ENCODE assay signal across 8 cellular contexts in the genomic region with DNA sequence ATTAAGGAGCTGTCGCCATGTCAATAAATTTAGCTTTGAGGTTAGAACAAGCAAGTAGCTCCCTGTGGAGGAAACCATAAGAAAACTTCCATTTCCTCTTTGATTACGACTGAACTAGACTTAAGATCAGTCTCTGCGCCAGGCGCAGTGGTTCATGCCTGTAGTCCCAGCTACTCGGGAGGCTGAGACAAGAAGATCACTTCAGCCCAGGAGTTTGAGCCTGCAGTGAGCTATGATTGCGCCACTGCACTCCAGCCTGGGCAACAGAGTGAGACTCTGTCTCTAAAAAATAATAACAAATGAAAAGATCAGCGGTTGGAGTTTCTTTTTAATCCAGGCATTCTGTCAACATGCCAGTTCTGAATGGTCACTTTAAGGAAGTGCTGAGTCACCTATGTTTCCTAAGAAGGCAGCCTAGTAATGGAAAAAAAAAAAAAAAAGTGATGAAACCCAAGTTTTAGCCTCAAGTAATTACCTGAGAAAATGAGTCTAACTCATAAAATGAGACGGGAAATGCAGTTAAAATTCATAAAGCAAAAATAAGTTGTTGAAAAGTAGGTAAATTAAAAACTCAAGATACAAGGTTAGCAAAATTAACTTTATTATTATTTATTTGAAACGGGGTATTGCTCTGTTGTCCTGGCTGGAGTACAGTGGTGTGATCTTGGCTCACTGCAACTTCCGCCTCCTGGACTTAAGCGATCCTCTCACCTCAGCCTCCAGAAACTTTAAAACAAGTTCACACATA. TPM values are rescaled to one million over a fixed set of nuclear protein-coding genes. Genes with fewer than 3 reads are reported as not detected.
DNase-seq lines count a peak whose midpoint lies in the region; ATAC-seq, FAIRE-seq and TF ChIP-seq lines count a peak whose summit lies in the region.

No MANE protein-coding gene starts in this region.

- no peak overlapping the region for H2AFZ ChIP-seq in ACC112 (ENCODE audit: low read length, unreplicated experiment)

- WGBS in sigmoid colon, 2 donors, result 61 to 86% methylated on average over 11 of the region's 11 CpGs

- H3K36me3 Mint-ChIP-seq in activated naive CD8-positive, alpha-beta T cell, result peaks cover 8% of the 10 kb centered on the region

- peak; percentile 56 for FAIRE-seq in islet of Langerhans (lab: Jason Lieb, UNC)

- no peak overlapping the region for H3K4me3 Mint-ChIP-seq in activated naive CD8-positive, alpha-beta T cell

- H3K4me3 ChIP-seq in ACC112 (ENCODE audit: low read depth, low read length) (no peak overlapping the region), sigmoid colon (no peak overlapping the region)

- ATAC-seq in HG02798 (IDR thresholded peaks at IDR 0.05; ENCODE audit: poor library complexity, unreplicated experiment), result peak; percentile 53
- no peak for ATAC-seq in HG03571 (IDR thresholded peaks at IDR 0.05; ENCODE audit: unreplicated experiment)

- peaks cover 11% of the 10 kb centered on the region for H3K4me1 ChIP-seq in ACC112 (ENCODE audit: control insufficient read depth, insufficient read depth, low read length, unreplicated experiment)
- H3K4me1 ChIP-seq in sigmoid colon, result peaks cover 0 to 9% (median 5%) of the 10 kb centered on the region in 4 donors

- intact Hi-C loops in sigmoid colon (cut with DNase I), result no loop called here

- no peaks in the 10 kb centered on the region for H3K9me3 ChIP-seq in sigmoid colon

- H3K27ac ChIP-seq in ACC112 (ENCODE audit: low read depth, low read length) (peak overlapping the region; percentile 78), sigmoid colon (peak overlapping the region in 2 of 4 donors; percentile 19 to 63)

- no peaks in the 10 kb centered on the region for H3K9me3 Mint-ChIP-seq in activated naive CD8-positive, alpha-beta T cell (ENCODE audit: low read depth)

- TF ChIP-seq EP300 in sigmoid colon (IDR thresholded peaks at IDR 0.05), result no peak

- H3K79me2 ChIP-seq in ACC112 (ENCODE audit: control insufficient read depth, insufficient read depth, low read length, unreplicated experiment), result no peaks in the 10 kb centered on the region

- H3K36me3 ChIP-seq in ACC112 (ENCODE audit: insufficient read depth, low read length), result peaks cover 6% of the 10 kb centered on the region; the same call in 1 of the 2 replicates
- H3K36me3 ChIP-seq in sigmoid colon, result peaks cover 0 to 44% (median 2%) of the 10 kb centered on the region in 4 donors

- DNase-seq in NCI-H510A (lab: John Stamatoyannopoulos, UW), result no peak
- DNase-seq in sigmoid colon, result no peak
- DNase-seq in islet precursor cell, result no peak

- H3K27me3 ChIP-seq in ACC112 (ENCODE audit: insufficient read depth, low read length) (no peaks in the 10 kb centered on the region), sigmoid colon (no peaks in the 10 kb centered on the region)

- H3K27ac Mint-ChIP-seq in activated naive CD8-positive, alpha-beta T cell, result peak overlapping the region; percentile 16

- peaks cover 11% of the 10 kb centered on the region for H3K4me1 Mint-ChIP-seq in activated naive CD8-positive, alpha-beta T cell (ENCODE audit: low read depth)

- TF ChIP-seq CTCF in sigmoid colon (IDR thresholded peaks at IDR 0.05), result no peak

- H3K27me3 Mint-ChIP-seq in activated naive CD8-positive, alpha-beta T cell, result no peaks in the 10 kb centered on the region

- no peak for TF ChIP-seq POLR2A in sigmoid colon (IDR thresholded peaks at IDR 0.05)

RNA-seq across cellular contexts. Expression of gene C18orf32, which starts 10.2 kb away (rescaled TPM):
- 10 to 100 TPM; 29.1 to 57.8 (median 45.8) TPM for total RNA-seq in sigmoid colon
- 10 to 100 TPM; 58.4 to 68.7 (median 64.9) TPM for polyA plus RNA-seq in sigmoid colon

RNA-seq across cellular contexts. Expression of gene RPL17, which starts 15.4 kb away (rescaled TPM):
- 1,000 to 10,000 TPM; 2,588 to 3,861 (median 3,027) TPM for total RNA-seq in sigmoid colon
- polyA plus RNA-seq in sigmoid colon, result 1,000 to 10,000 TPM; 2,394 to 4,238 (median 2,434) TPM

RNA-seq across cellular contexts. Expression of gene DYM, which starts 16.4 kb away (rescaled TPM):
- total RNA-seq in sigmoid colon, result 100 to 1,000 TPM in 1 of 4 donors, 10 to 100 TPM in 3; 53.9 to 123 (median 81.8) TPM
- 10 to 100 TPM; 13.8 to 16.6 (median 13.9) TPM for polyA plus RNA-seq in sigmoid colon
